11 cellular contexts compared by ENCODE assay signal in genomic region chr10:103449208-103450144, GRCh38. TPM values are rescaled to one million over a fixed set of nuclear protein-coding genes. Genes with fewer than 3 reads are reported as not detected.
DNase-seq lines count a peak whose midpoint lies in the region; ATAC-seq and TF ChIP-seq lines count a peak whose summit lies in the region.
"Had no signal": no experiment of that assay in that cellular context is flagged by ENCODE, and none has a peak within 500 bp of the region (broad histone marks: within the 10 kb centered on the region; RNA-seq: fewer than 3 reads in every experiment).

No MANE protein-coding gene starts in this region.

- H3K4me3 Mint-ChIP-seq in CD4-positive, CD25-positive, alpha-beta regulatory T cell: peak overlapping the region; percentile 92 to 97 (median 94)

- H3K27ac ChIP-seq in CD4-positive, CD25-positive, alpha-beta regulatory T cell (ENCODE audit: insufficient read depth, low read length, poor library complexity, severe bottlenecking): peak overlapping the region; percentile 45
- H3K27ac ChIP-seq in Peyer's patch: peak overlapping the region; percentile 18 to 86 (median 80)
- H3K27ac ChIP-seq in esophagus muscularis mucosa (replicated peaks in 1 of 4): peak overlapping the region; percentile 86 to 91 (median 87)
- H3K27ac ChIP-seq in psoas muscle: no peak overlapping the region
- no peak overlapping the region for H3K27ac ChIP-seq in OCI-LY7 (ENCODE audit: low read depth, low read length, poor library complexity, severe bottlenecking)

- H4K20me1 ChIP-seq in OCI-LY7 (ENCODE audit: insufficient read depth, low read length): no peaks in the 10 kb centered on the region

- no peaks in the 10 kb centered on the region for H3K9me3 ChIP-seq in CD4-positive, CD25-positive, alpha-beta regulatory T cell (ENCODE audit: control insufficient read depth in 2 of 2, low read length in 2 of 2)
- H3K9me3 ChIP-seq in Peyer's patch (no peaks in the 10 kb centered on the region), esophagus muscularis mucosa (no peaks in the 10 kb centered on the region), psoas muscle (no peaks in the 10 kb centered on the region), OCI-LY7 (ENCODE audit: low read length) (no peaks in the 10 kb centered on the region)

- H2AFZ ChIP-seq in OCI-LY7 (ENCODE audit: low read length): no peak overlapping the region

- peaks cover 0 to 2% (median 0%) of the 10 kb centered on the region in 7 donors for H3K9me3 Mint-ChIP-seq in CD4-positive, CD25-positive, alpha-beta regulatory T cell

- WGBS in esophagus muscularis mucosa: 83% methylated on average over 15 of the region's 34 CpGs
- WGBS in psoas muscle, 3 donors: 84 to 85% (median 84%) methylated on average over 34 of the region's 34 CpGs

- peak overlapping the region; percentile 88 to 96 (median 91) for H3K27ac Mint-ChIP-seq in CD4-positive, CD25-positive, alpha-beta regulatory T cell

- CTCF ChIA-PET in OCI-LY7 (lab: Charles Lee; ENCODE audit: unreplicated experiment): no interaction called here

- H3K27me3 ChIP-seq in CD4-positive, CD25-positive, alpha-beta regulatory T cell (ENCODE audit: control insufficient read depth, insufficient read depth, low read length): no peaks in the 10 kb centered on the region
- no peaks in the 10 kb centered on the region for H3K27me3 ChIP-seq in Peyer's patch
- H3K27me3 ChIP-seq in esophagus muscularis mucosa: no peaks in the 10 kb centered on the region
- H3K27me3 ChIP-seq in psoas muscle (ENCODE audit: insufficient read depth in 3 of 3, low read length in 2 of 3): peaks cover 0 to 7% (median 0%) of the 10 kb centered on the region in 3 donors

- intact Hi-C loops in esophagus muscularis mucosa (cut with DNase I) (no loop called here), psoas muscle (cut with DNase I) (loop anchor here in 1 of 2 donors (5.0 kb wide), 1 partner anchor 652 kb away; no protein-coding TSS in a partner anchor), OCI-LY7 (cut with micrococcal nuclease; ENCODE audit: unreplicated experiment) (no loop called here)

- H3K36me3 ChIP-seq in CD4-positive, CD25-positive, alpha-beta regulatory T cell (ENCODE audit: control insufficient read depth, insufficient read depth, low read length): peaks cover 49% of the 10 kb centered on the region
- H3K36me3 ChIP-seq in Peyer's patch (peaks cover 0 to 36% (median 0%) of the 10 kb centered on the region in 3 donors), esophagus muscularis mucosa (peaks cover 16 to 60% (median 57%) of the 10 kb centered on the region in 4 donors), psoas muscle (ENCODE audit: insufficient read depth in 1 of 2, low read depth in 1 of 2) (peaks cover 7 to 53% of the 10 kb centered on the region in 2 donors), OCI-LY7 (ENCODE audit: insufficient read depth, low read length) (peaks cover 44% of the 10 kb centered on the region)

- TF ChIP-seq POLR2A in Peyer's patch (IDR thresholded peaks at IDR 0.05) (no peak), esophagus muscularis mucosa (IDR thresholded peaks at IDR 0.05; ENCODE audit: low read depth) (no peak)

- no peak overlapping the region for H3K4me2 ChIP-seq in OCI-LY7 (ENCODE audit: low read length)

- no peaks in the 10 kb centered on the region for H3K79me2 ChIP-seq in OCI-LY7 (ENCODE audit: insufficient read depth, low read depth, low read length)

- TF ChIP-seq CTCF in Peyer's patch (IDR thresholded peaks at IDR 0.05): no peak
- TF ChIP-seq CTCF in esophagus muscularis mucosa (IDR thresholded peaks at IDR 0.05): no peak
- no peak for TF ChIP-seq CTCF in psoas muscle (IDR thresholded peaks at IDR 0.05)
- TF ChIP-seq CTCF in OCI-LY7 (conservative IDR thresholded peaks at IDR 0.05; ENCODE audit: low read length): no peak

- no TSS peak for BruUV-seq in OCI-LY7 (replicated peaks; lab: Mats Ljungman, UMichigan)

- peaks cover 53% of the 10 kb centered on the region for H3K4me1 ChIP-seq in CD4-positive, CD25-positive, alpha-beta regulatory T cell (ENCODE audit: control insufficient read depth, insufficient read depth, low read length, poor library complexity, severe bottlenecking)
- H3K4me1 ChIP-seq in Peyer's patch (peaks cover 0 to 39% (median 12%) of the 10 kb centered on the region in 4 donors), esophagus muscularis mucosa (peaks cover 56 to 85% (median 83%) of the 10 kb centered on the region in 4 donors), psoas muscle (peaks cover 26% of the 10 kb centered on the region), OCI-LY7 (ENCODE audit: insufficient read depth, low read length, poor library complexity, severe bottlenecking) (no peaks in the 10 kb centered on the region)

- H3K4me3 ChIP-seq in CD4-positive, CD25-positive, alpha-beta regulatory T cell (ENCODE audit: low read depth, low read length): peak overlapping the region; percentile 91
- H3K4me3 ChIP-seq in Peyer's patch (peak overlapping the region in 1 of 4 donors; percentile 1), esophagus muscularis mucosa (peak overlapping the region; percentile 77 to 86 (median 80)), psoas muscle (peak overlapping the region; percentile 74), OCI-LY7 (ENCODE audit: low read depth, low read length, poor library complexity, severe bottlenecking) (no peak overlapping the region)

- H3K27me3 Mint-ChIP-seq in CD4-positive, CD25-positive, alpha-beta regulatory T cell: no peaks in the 10 kb centered on the region

- no peaks in the 10 kb centered on the region for H3K9me2 ChIP-seq in OCI-LY7 (ENCODE audit: insufficient read depth, low read length)

- TF ChIP-seq EP300 in esophagus muscularis mucosa (IDR thresholded peaks at IDR 0.05): no peak

- H3K4me1 Mint-ChIP-seq in CD4-positive, CD25-positive, alpha-beta regulatory T cell: peaks cover 0 to 74% (median 45%) of the 10 kb centered on the region in 4 donors

- no peak for DNase-seq in CD4-positive, CD25-positive, alpha-beta regulatory T cell
- DNase-seq in Peyer's patch (no peak), esophagus muscularis mucosa (ENCODE audit: extremely low spot score) (no peak), psoas muscle (no peak), foreskin melanocyte (no peak), COLO668 (lab: John Stamatoyannopoulos, UW; ENCODE audit: unreplicated experiment) (no peak), germinal center (ENCODE audit: low spot score) (no peak), OCI-LY7 (ENCODE audit: low spot score) (no peak)
- DNase-seq: DMS79 treated with DMSO at 0.1 percent for 48 hours had no signal

- no peak for ATAC-seq in CD4-positive, CD25-positive, alpha-beta regulatory T cell (ENCODE audit: low read depth in 2 of 2)
- no peak for ATAC-seq in psoas muscle

- POLR2A ChIA-PET in OCI-LY7 (lab: Charles Lee): interaction anchor here (0.9 kb wide), 1 partner anchor 55 kb away, joined by 3 read pairs; no protein-coding TSS in a partner anchor

- H3K36me3 Mint-ChIP-seq in CD4-positive, CD25-positive, alpha-beta regulatory T cell: peaks cover 37% of the 10 kb centered on the region

RNA-seq across cellular contexts. Expression of gene CALHM2, which starts 2.7 kb away (rescaled TPM):
- 26.1 TPM for total RNA-seq in CD4-positive, CD25-positive, alpha-beta regulatory T cell
- polyA plus RNA-seq in CD4-positive, CD25-positive, alpha-beta regulatory T cell: 10 to 100 TPM; 33.5 to 72.4 (median 50.0) TPM
- total RNA-seq in Peyer's patch (10 to 100 TPM in 3 of 4 donors, 1 to 10 TPM in 1; 8.6 to 33.8 (median 23.1) TPM), esophagus muscularis mucosa (10 to 100 TPM; 44.4 to 69.9 (median 62.8) TPM), psoas muscle (1 to 10 TPM; 6.5 to 9.3 (median 7.3) TPM), OCI-LY7 (2022) (not detected in 2 replicates)
- 1 to 10 TPM; 6.3 to 7.8 (median 7.5) TPM for polyA plus RNA-seq in psoas muscle
- not detected in 2 replicates for total RNA-seq in OCI-LY7 (2014; rRNA removed; shearing (Covaris generic))
- total RNA-seq: HT1080 had no signal

RNA-seq across cellular contexts. Expression of gene CALHM1, which starts 9.2 kb away (rescaled TPM):
- not detected for total RNA-seq in CD4-positive, CD25-positive, alpha-beta regulatory T cell
- polyA plus RNA-seq in CD4-positive, CD25-positive, alpha-beta regulatory T cell: not detected
- total RNA-seq in Peyer's patch (under 1 TPM in 1 of 4 donors, not detected in 3; 0.85 TPM), esophagus muscularis mucosa (not detected), psoas muscle (not detected), OCI-LY7 (2022) (0.13 and 0.18 TPM in 2 replicates)
- polyA plus RNA-seq in psoas muscle: not detected
- total RNA-seq in OCI-LY7 (2014; rRNA removed; shearing (Covaris generic)): not detected in 2 replicates
- total RNA-seq: HT1080, urinary bladder had no signal
- polyA plus RNA-seq: urinary bladder had no signal

RNA-seq across cellular contexts. Expression of gene CALHM3, which starts 29.6 kb away (rescaled TPM):
- not detected for total RNA-seq in CD4-positive, CD25-positive, alpha-beta regulatory T cell
- polyA plus RNA-seq in CD4-positive, CD25-positive, alpha-beta regulatory T cell: not detected
- not detected for total RNA-seq in Peyer's patch
- total RNA-seq in esophagus muscularis mucosa: not detected
- total RNA-seq in psoas muscle: not detected
- polyA plus RNA-seq in psoas muscle: not detected
- 0.26 TPM in 1 of 2 replicates, not detected in the other for total RNA-seq in OCI-LY7 (2014; rRNA removed; shearing (Covaris generic))
- total RNA-seq in OCI-LY7 (2022): not detected in 2 replicates
- total RNA-seq: HT1080, urinary bladder had no signal
- polyA plus RNA-seq: urinary bladder had no signal

RNA-seq across cellular contexts. Expression of gene NEURL1, which starts 44.0 kb away (rescaled TPM):
- total RNA-seq in CD4-positive, CD25-positive, alpha-beta regulatory T cell: 1.1 TPM
- under 1 TPM; 0.29 to 0.87 (median 0.54) TPM for polyA plus RNA-seq in CD4-positive, CD25-positive, alpha-beta regulatory T cell
- 10 to 100 TPM; 40.4 to 51.8 (median 45.8) TPM for total RNA-seq in Peyer's patch
- total RNA-seq in esophagus muscularis mucosa: under 1 TPM; 0.39 to 0.63 (median 0.46) TPM
- total RNA-seq in psoas muscle: 100 to 1,000 TPM in 1 of 4 donors, 10 to 100 TPM in 3; 33.6 to 103 (median 71.4) TPM
- 10 to 100 TPM; 10.9 to 87.0 (median 35.9) TPM for polyA plus RNA-seq in psoas muscle
- 0.46 and 0.47 TPM in 2 replicates for total RNA-seq in OCI-LY7 (2014; rRNA removed; shearing (Covaris generic))
- not detected in 2 replicates for total RNA-seq in OCI-LY7 (2022)
- total RNA-seq: HT1080 had no signal

RNA-seq across cellular contexts. Expression of gene PDCD11, which starts 53.0 kb away (rescaled TPM):
- 26.9 TPM for total RNA-seq in CD4-positive, CD25-positive, alpha-beta regulatory T cell
- 1 to 10 TPM; 7.1 to 10.0 (median 8.5) TPM for polyA plus RNA-seq in CD4-positive, CD25-positive, alpha-beta regulatory T cell
- total RNA-seq in Peyer's patch (10 to 100 TPM; 11.6 to 42.1 (median 19.0) TPM), esophagus muscularis mucosa (10 to 100 TPM; 12.0 to 17.4 (median 15.0) TPM), psoas muscle (10 to 100 TPM; 14.5 to 34.7 (median 25.0) TPM), OCI-LY7 (2022) (64.4 and 68.4 TPM in 2 replicates)
- 10 to 100 TPM; 13.1 to 34.0 (median 19.1) TPM for polyA plus RNA-seq in psoas muscle
- 54.5 and 62.9 TPM in 2 replicates for total RNA-seq in OCI-LY7 (2014; rRNA removed; shearing (Covaris generic))

Comparison
In these comparisons a context has a peak if more than half of its experiments do, and no peak if none do; other contexts are left out.
1. H3K27ac ChIP-seq: peak in CD4-positive, CD25-positive, alpha-beta regulatory T cell (single experiment), Peyer's patch (4 of 4) and esophagus muscularis mucosa (4 of 4); none in psoas muscle (single experiment) and OCI-LY7 (single experiment).
2. RNA of gene CALHM2, which starts 2.7 kb away (total RNA-seq): 44.4 to 69.9 TPM in esophagus muscularis mucosa, 26.1 TPM in CD4-positive, CD25-positive, alpha-beta regulatory T cell (single experiment), 8.6 to 33.8 TPM in Peyer's patch and 6.5 to 9.3 TPM in psoas muscle; not detected in OCI-LY7; every median in the first group is over 4 times any median in the second.